28 cellular contexts compared by ENCODE assay signal in genomic region chr6:43378631-43379030, GRCh38. TPM values are rescaled to one million over a fixed set of nuclear protein-coding genes. Genes with fewer than 3 reads are reported as not detected.
DNase-seq lines count a peak whose midpoint lies in the region; FAIRE-seq and TF ChIP-seq lines count a peak whose summit lies in the region.
"Had no signal": no experiment of that assay in that cellular context is flagged by ENCODE, and none has a peak within 500 bp of the region (broad histone marks: within the 10 kb centered on the region; RNA-seq: fewer than 3 reads in every experiment).

No MANE protein-coding gene starts in this region.

- H3K36me3 ChIP-seq in Caco-2 (ENCODE audit: control insufficient read depth, insufficient read depth, low read length) = no peaks in the 10 kb centered on the region
- no peaks in the 10 kb centered on the region for H3K36me3 ChIP-seq in CD4-positive, alpha-beta memory T cell (ENCODE audit: insufficient read depth, low read length)
- H3K36me3 ChIP-seq: colonic mucosa, left lung, MG63 had no signal

- no peaks in the 10 kb centered on the region for H3K36me3 Mint-ChIP-seq in Caco-2 (ENCODE audit: insufficient read depth, unreplicated experiment)
- no peaks in the 10 kb centered on the region for H3K36me3 Mint-ChIP-seq in CD4-positive, alpha-beta memory T cell
- H3K36me3 Mint-ChIP-seq: stimulated activated memory B cell treated with anti-CD40 and anti-IgM and Interleukin-4, amounts not matched to agents 10 μg/mL and 1 μg/mL and 100 μg/mL, for 72 hours; type B pancreatic cell had no signal

- H3K4me3 Mint-ChIP-seq in Caco-2 (ENCODE audit: unreplicated experiment) = no peak overlapping the region
- no peak overlapping the region for H3K4me3 Mint-ChIP-seq in CD4-positive, alpha-beta memory T cell
- H3K4me3 Mint-ChIP-seq: GM23338; immature natural killer cell; nephron progenitor cell; stimulated activated memory B cell treated with anti-CD40 and anti-IgM and Interleukin-4, amounts not matched to agents 10 μg/mL and 1 μg/mL and 100 μg/mL, for 72 hours; type B pancreatic cell had no signal

- DNase-seq in NCI-H2029 treated with DMSO at 0.1 percent for 48 hours (lab: John Stamatoyannopoulos, UW) = peak; percentile 9
- no peak for DNase-seq in NCI-H2029 (lab: John Stamatoyannopoulos, UW)
- DNase-seq in RCC 7860 (ENCODE audit: low spot score) = peak; percentile 34
- peak; percentile 84 for DNase-seq in left kidney (ENCODE audit: low read depth, low spot score)
- DNase-seq in Caco-2 = no peak
- DNase-seq in CD4-positive, alpha-beta memory T cell = no peak
- no peak for DNase-seq in NOMO-1 (lab: John Stamatoyannopoulos, UW; ENCODE audit: unreplicated experiment in 2 of 2)
- DNase-seq: activated T-cell treated with anti-CD3 and anti-CD28 coated beads, Interleukin-2, amount 50 U/mL, for 48 hours; colonic mucosa; DMS79 treated with DMSO at 0.1 percent for 48 hours; effector CD4-positive, alpha-beta T cell; GF-D8; immature natural killer cell; KG1; left lung; mesenchymal stem cell; MG63; NCI-H1105; NCI-H187 treated with DMSO at 0.1 percent for 48 hours; NCI-H2227 treated with DMSO at 0.1 percent for 48 hours; NCI-H748 treated with DMSO at 0.1 percent for 48 hours; nephron progenitor cell; OCI-M1; stimulated activated CD4-positive, alpha-beta T cell treated with anti-CD3 and anti-CD28 coated beads, Interleukin-15, amount 100 ng/mL, for 24 hours had no signal

- CTCF ChIA-PET in Caco-2 (lab: Charles Lee) = interaction anchor here (0.6 to 0.8 kb wide), 2 partner anchors 8 to 9 kb away, joined by 3 read pairs; partner anchors contain the start of gene ZNF318
- CTCF ChIA-PET in CD4-positive, alpha-beta memory T cell (lab: Charles Lee; ENCODE audit: partially characterized antibody) = interaction anchor here (0.8 to 4.2 kb wide), 3 partner anchors 9 to 43 kb away, joined by 3 to 21 read pairs (median 7); partner anchors contain the start of gene ZNF318

- peaks cover 3% of the 10 kb centered on the region for H3K27me3 Mint-ChIP-seq in Caco-2 (ENCODE audit: insufficient read depth, unreplicated experiment)
- H3K27me3 Mint-ChIP-seq in CD4-positive, alpha-beta memory T cell = no peaks in the 10 kb centered on the region

- H3K9me3 ChIP-seq in Caco-2 = no peaks in the 10 kb centered on the region
- H3K9me3 ChIP-seq in CD4-positive, alpha-beta memory T cell (ENCODE audit: control insufficient read depth in 1 of 2, low read length in 2 of 2) = no peaks in the 10 kb centered on the region
- H3K9me3 ChIP-seq: colonic mucosa, left lung, MG63 had no signal

- TF ChIP-seq CTCF in GM12872 (IDR thresholded peaks at IDR 0.05; ENCODE audit: insufficient read depth, low read depth, low read length) (peak; percentile 37; the same call in 1 of the 3 replicates), Caco-2 (IDR thresholded peaks at IDR 0.05; ENCODE audit: insufficient read depth in 1 of 2, low read depth in 1 of 2, low read length in 1 of 2, severe bottlenecking in 1 of 2, unreplicated experiment in 1 of 2) (no peak)

- intact Hi-C loops in Caco-2 (cut with micrococcal nuclease; ENCODE audit: unreplicated experiment) = no loop called here
- intact Hi-C loops in CD4-positive, alpha-beta memory T cell (cut with micrococcal nuclease) = no loop called here

- H3K27ac ChIP-seq in CD4-positive, alpha-beta memory T cell (ENCODE audit: low read depth, low read length) = no peak overlapping the region
- H3K27ac ChIP-seq: colonic mucosa, left lung had no signal

- no peak overlapping the region for H3K27ac Mint-ChIP-seq in Caco-2 (ENCODE audit: unreplicated experiment)
- no peak overlapping the region for H3K27ac Mint-ChIP-seq in CD4-positive, alpha-beta memory T cell
- H3K27ac Mint-ChIP-seq: GM23338; immature natural killer cell; nephron progenitor cell; stimulated activated memory B cell treated with anti-CD40 and anti-IgM and Interleukin-4, amounts not matched to agents 10 μg/mL and 1 μg/mL and 100 μg/mL, for 72 hours; type B pancreatic cell had no signal

- H3K27me3 ChIP-seq in Caco-2 (replicated peaks; ENCODE audit: control insufficient read depth, insufficient read depth, low read length) = no peaks in the 10 kb centered on the region
- H3K27me3 ChIP-seq in CD4-positive, alpha-beta memory T cell (ENCODE audit: insufficient read depth, low read length) = no peaks in the 10 kb centered on the region
- H3K27me3 ChIP-seq: colonic mucosa, MG63 had no signal

- H3K4me1 ChIP-seq in Caco-2 = peaks cover 8% of the 10 kb centered on the region; the same call in 1 of the 2 replicates
- peaks cover 29% of the 10 kb centered on the region for H3K4me1 ChIP-seq in CD4-positive, alpha-beta memory T cell (ENCODE audit: insufficient read depth, low read length)
- H3K4me1 ChIP-seq: colonic mucosa had no signal

- peak; percentile 85 for FAIRE-seq in RCC 7860 (lab: Jason Lieb, UNC)

- no peaks in the 10 kb centered on the region for H3K4me1 Mint-ChIP-seq in Caco-2 (ENCODE audit: low read depth, unreplicated experiment)
- H3K4me1 Mint-ChIP-seq in CD4-positive, alpha-beta memory T cell = peaks cover 29 to 50% (median 40%) of the 10 kb centered on the region in 4 donors
- H3K4me1 Mint-ChIP-seq: GM23338 had no signal

- POLR2A ChIA-PET in Caco-2 (lab: Charles Lee) = no interaction called here
- POLR2A ChIA-PET in CD4-positive, alpha-beta memory T cell (lab: Charles Lee; ENCODE audit: partially characterized antibody) = interaction anchor here (1.1 to 9.6 kb wide), 2 partner anchors 11 to 49 kb away, joined by 3 to 197 read pairs; partner anchors contain the start of genes ABCC10 and ZNF318

- BruUV-seq in Caco-2 (replicated peaks; lab: Mats Ljungman, UMichigan) = no TSS peak

- no peaks in the 10 kb centered on the region for H3K9me3 Mint-ChIP-seq in Caco-2 (ENCODE audit: unreplicated experiment)
- H3K9me3 Mint-ChIP-seq in CD4-positive, alpha-beta memory T cell = peaks cover 0 to 3% (median 0%) of the 10 kb centered on the region in 8 donors
- H3K9me3 Mint-ChIP-seq: GM23338; nephron progenitor cell; stimulated activated memory B cell treated with anti-CD40 and anti-IgM and Interleukin-4, amounts not matched to agents 10 μg/mL and 1 μg/mL and 100 μg/mL, for 72 hours; type B pancreatic cell had no signal

- H3K4me3 ChIP-seq in Caco-2 (ENCODE audit: low read depth, low read length) = no peak overlapping the region
- H3K4me3 ChIP-seq in CD4-positive, alpha-beta memory T cell (ENCODE audit: low read length in 2 of 2) = no peak overlapping the region
- H3K4me3 ChIP-seq: colonic mucosa, GM23338, left lung, MG63 had no signal

RNA-seq across cellular contexts. Expression of gene ZNF318, which starts 9.2 kb away (rescaled TPM):
- total RNA-seq in Caco-2 (2022) = 11.2 and 11.7 TPM in 2 replicates
- 10 to 100 TPM; 30.6 to 32.2 TPM for total RNA-seq in CD4-positive, alpha-beta memory T cell
- polyA plus RNA-seq in CD4-positive, alpha-beta memory T cell = 1 to 10 TPM; 1.3 to 6.9 TPM

RNA-seq across cellular contexts. Expression of gene ABCC10, which starts 48.7 kb away (rescaled TPM):
- 40.1 and 45.1 TPM in 2 replicates for total RNA-seq in Caco-2 (2022)
- 10 to 100 TPM; 69.9 to 80.0 TPM for total RNA-seq in CD4-positive, alpha-beta memory T cell
- 10 to 100 TPM; 11.4 to 25.0 TPM for polyA plus RNA-seq in CD4-positive, alpha-beta memory T cell

Comparison
In these comparisons a context has a peak if more than half of its experiments do, and no peak if none do; other contexts are left out.
1. DNase-seq: peak in NCI-H2029 treated with DMSO at 0.1 percent for 48 hours (single experiment), RCC 7860 (single experiment) and left kidney (single experiment); none in NCI-H2029 (single experiment), Caco-2 (0 of 2), CD4-positive, alpha-beta memory T cell (0 of 5) and NOMO-1 (0 of 2).